ENCODE assay signal across 26 cellular contexts in genomic region chr1:162587761-162588260, GRCh38.
"Had no signal": no experiment of that assay in that cellular context is flagged by ENCODE, and none has a peak within 500 bp of the region (broad histone marks: within the 10 kb centered on the region; RNA-seq: fewer than 3 reads in every experiment).

No MANE protein-coding gene starts in this region.

- H3K4me3 Mint-ChIP-seq: immature natural killer cell; mesothelial cell of epicardium; natural killer cell; nephron progenitor cell; neural progenitor cell; stimulated activated memory B cell treated with anti-CD40 and anti-IgM and Interleukin-4, amounts not matched to agents 10 μg/mL and 1 μg/mL and 100 μg/mL, for 72 hours; stimulated activated naive CD8-positive, alpha-beta T cell treated with anti-CD3 and anti-CD28 coated beads, Interleukin-15, amount 100 ng/mL, for 72 hours; type B pancreatic cell had no signal

- H3K36me3 ChIP-seq: neural progenitor cell, ovary, uterus had no signal

- H3K4me1 ChIP-seq: left lung, lower lobe of right lung, neural progenitor cell, right atrium auricular region, right lobe of liver, tibial nerve, uterus had no signal

- H2AFZ ChIP-seq: neural progenitor cell had no signal

- H3K9me3 ChIP-seq: left lung, lower lobe of right lung, ovary, right atrium auricular region, right lobe of liver, tibial nerve, uterus had no signal

- H3K27me3 Mint-ChIP-seq: naive B cell; progenitor cell of endocrine pancreas; stimulated activated memory B cell treated with anti-CD40 and anti-IgM and Interleukin-4, amounts not matched to agents 10 μg/mL and 1 μg/mL and 100 μg/mL, for 72 hours; stimulated activated naive CD8-positive, alpha-beta T cell treated with anti-CD3 and anti-CD28 coated beads, Interleukin-15, amount 100 ng/mL, for 72 hours; type B pancreatic cell had no signal

- H3K27me3 ChIP-seq: left lung, neural progenitor cell, ovary, right atrium auricular region, right lobe of liver, tibial nerve, uterus had no signal

- H3K9me3 Mint-ChIP-seq: immature natural killer cell; mesothelial cell of epicardium; naive B cell; natural killer cell; nephron progenitor cell; neural progenitor cell; stimulated activated memory B cell treated with anti-CD40 and anti-IgM and Interleukin-4, amounts not matched to agents 10 μg/mL and 1 μg/mL and 100 μg/mL, for 72 hours; stimulated activated naive CD8-positive, alpha-beta T cell treated with anti-CD3 and anti-CD28 coated beads, Interleukin-15, amount 100 ng/mL, for 72 hours; type B pancreatic cell had no signal

- H3K4me2 ChIP-seq: neural progenitor cell, smooth muscle cell had no signal

- H3K4me1 Mint-ChIP-seq: naive B cell; nephron progenitor cell; neural progenitor cell; stimulated activated memory B cell treated with anti-CD40 and anti-IgM and Interleukin-4, amounts not matched to agents 10 μg/mL and 1 μg/mL and 100 μg/mL, for 72 hours; stimulated activated naive CD8-positive, alpha-beta T cell treated with anti-CD3 and anti-CD28 coated beads, Interleukin-15, amount 100 ng/mL, for 72 hours had no signal

- H3K27ac ChIP-seq: left lung, lower lobe of right lung, neural progenitor cell, ovary, right atrium auricular region, right lobe of liver, tibial nerve, uterus had no signal

- H3K9ac ChIP-seq: neural progenitor cell had no signal

- H3K27ac Mint-ChIP-seq: immature natural killer cell; mesothelial cell of epicardium; naive B cell; natural killer cell; neural progenitor cell; progenitor cell of endocrine pancreas; stimulated activated memory B cell treated with anti-CD40 and anti-IgM and Interleukin-4, amounts not matched to agents 10 μg/mL and 1 μg/mL and 100 μg/mL, for 72 hours; stimulated activated naive CD8-positive, alpha-beta T cell treated with anti-CD3 and anti-CD28 coated beads, Interleukin-15, amount 100 ng/mL, for 72 hours; type B pancreatic cell had no signal

- ATAC-seq: left lung; lower lobe of right lung; natural killer cell; right lobe of liver; stimulated activated memory B cell treated with anti-CD40 and anti-IgM and Interleukin-4, amounts not matched to agents 10 μg/mL and 1 μg/mL and 100 μg/mL, for 72 hours; stimulated activated naive CD8-positive, alpha-beta T cell treated with anti-CD3 and anti-CD28 coated beads, Interleukin-15, amount 100 ng/mL, for 72 hours had no signal

- DNase-seq: immature natural killer cell; kidney; left colon; left lung; lower lobe of right lung; mesendoderm; naive B cell; natural killer cell; nephron progenitor cell; ovary; right lobe of liver; stimulated activated CD4-positive, alpha-beta T cell treated with anti-CD3 and anti-CD28 coated beads, Interleukin-1b, Interleukin-23, amount 100 ng/mL, for 48 hours; stimulated activated CD4-positive, alpha-beta T cell treated with anti-CD3 and anti-CD28 coated beads, Interleukin-2, amount 100 ng/mL, for 48 hours; stimulated activated CD4-positive, alpha-beta T cell treated with anti-CD3 and anti-CD28 coated beads, Interleukin-4, amount 100 ng/mL, for 4 hours; stimulated activated CD8-positive, alpha-beta memory T cell treated with anti-CD3 and anti-CD28 coated beads, Interleukin-4, amount 100 ng/mL, for 48 hours; stimulated activated naive CD4-positive, alpha-beta T cell treated with Interleukin-2 at 50 U/mL for 16 hours; stimulated activated naive CD8-positive, alpha-beta T cell treated with anti-CD3 and anti-CD28 coated beads, Interleukin-15, amount 100 ng/mL, for 72 hours; uterus had no signal

- H3K4me3 ChIP-seq: left lung, lower lobe of right lung, neural progenitor cell, ovary, right atrium auricular region, right lobe of liver, smooth muscle cell, tibial nerve, uterus had no signal
